ENCODE assay signal across 23 cellular contexts in the genomic region with DNA sequence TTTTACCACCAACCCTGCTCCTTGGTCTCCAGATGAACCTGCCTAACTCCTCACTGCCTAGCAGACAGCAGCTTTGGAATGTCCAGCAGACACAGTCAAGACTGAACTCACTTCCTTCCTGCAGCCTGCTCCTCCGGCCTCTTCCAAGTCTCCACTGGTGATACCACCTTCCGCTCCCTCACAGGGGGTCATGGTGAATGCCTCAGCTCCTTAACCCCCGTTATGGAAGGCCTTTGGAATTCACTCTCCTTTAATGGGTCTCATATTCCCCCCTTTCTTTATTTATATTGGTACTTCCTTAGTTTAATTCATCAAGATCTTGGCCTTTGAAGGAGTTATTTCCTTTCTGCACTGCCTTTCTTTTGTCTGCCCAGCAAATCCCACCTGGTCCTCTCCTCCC. TPM values are rescaled to one million over a fixed set of nuclear protein-coding genes. Genes with fewer than 3 reads are reported as not detected.
DNase-seq lines count a peak whose midpoint lies in the region; ATAC-seq, FAIRE-seq and TF ChIP-seq lines count a peak whose summit lies in the region.
"Had no signal": no experiment of that assay in that cellular context is flagged by ENCODE, and none has a peak within 500 bp of the region (broad histone marks: within the 10 kb centered on the region; RNA-seq: fewer than 3 reads in every experiment).

No MANE protein-coding gene starts in this region.

- CTCF ChIA-PET in HepG2 (lab: Yijun Ruan, JAX; ENCODE audit: low intra/inter-chr PET ratio, low total read pairs), result no interaction called here

- H3K4me2 ChIP-seq in HepG2 (ENCODE audit: low read depth, low read length), result no peak overlapping the region

- no peaks in the 10 kb centered on the region for H4K20me1 ChIP-seq in HepG2 (ENCODE audit: insufficient read depth, low read length)

- H3K4me1 ChIP-seq in liver (ENCODE audit: control insufficient read depth in 4 of 4, insufficient read depth in 4 of 4, low read length in 3 of 4), result peaks cover 2 to 14% (median 7%) of the 10 kb centered on the region in 4 donors
- no peaks in the 10 kb centered on the region for H3K4me1 ChIP-seq in HepG2 (ENCODE audit: insufficient read depth, low read length)
- H3K4me1 ChIP-seq: Caco-2 had no signal

- no peak for DNase-seq in HepG2 (ENCODE audit: low spot score)
- DNase-seq in MG63, result peak; percentile 26
- DNase-seq in dermis blood vessel endothelial cell, result peak; percentile 86
- peak; percentile 86 for DNase-seq in pulmonary artery endothelial cell (ENCODE audit: low read depth, low spot score)
- DNase-seq in DMS53 (lab: John Stamatoyannopoulos, UW), result no peak
- no peak for DNase-seq in retina
- no peak for DNase-seq in activated CD4-positive, CD25-positive, alpha-beta regulatory T cell treated with anti-CD3 and anti-CD28 coated beads, Interleukin-2, amount 50 U/mL, for 72 hours
- DNase-seq: Caco-2; CD4-positive, alpha-beta T cell; GM23248; KG1; NCI-H1417 treated with DMSO at 0.1 percent for 48 hours; NCI-H187 treated with DMSO at 0.1 percent for 48 hours; NCI-H2227 treated with DMSO at 0.1 percent for 48 hours; NCI-H510A treated with DMSO at 0.1 percent for 48 hours; NCI-H774 had no signal

- no peaks in the 10 kb centered on the region for H3K9me3 ChIP-seq in liver (ENCODE audit: control insufficient read depth in 4 of 4, low read length in 3 of 4)
- H3K9me3 ChIP-seq in HepG2 (ENCODE audit: low read length), result no peaks in the 10 kb centered on the region
- H3K9me3 ChIP-seq in MG63, result no peaks in the 10 kb centered on the region; the same call in 1 of the 2 replicates
- H3K9me3 ChIP-seq: Caco-2, HAP-1 had no signal

- POLR2A ChIA-PET in HepG2 (lab: Yijun Ruan, JAX), result no interaction called here

- in situ Hi-C loops in HepG2 (cut with HindIII; ENCODE audit: extremely low pct_ligation_motif_present, low pct_unique_long_range_greater_than_20kb), result no loop called here

- no peak for TF ChIP-seq CTCF in liver (IDR thresholded peaks at IDR 0.05; ENCODE audit: low read depth, low read length, missing input control)
- TF ChIP-seq CTCF in HepG2 (CRISPR knock-in tag; IDR thresholded peaks at IDR 0.05), result no peak

- FAIRE-seq in HepG2 (lab: Jason Lieb, UNC), result no peak
- FAIRE-seq: A204.1, GM12892, RCC 7860 had no signal

- no peaks in the 10 kb centered on the region for H3K79me2 ChIP-seq in HepG2 (ENCODE audit: insufficient read depth, low read length)

- H3K9ac ChIP-seq in liver (ENCODE audit: low read depth in 1 of 2, low read length in 2 of 2) (no peak overlapping the region), HepG2 (ENCODE audit: insufficient read depth, low read depth, low read length) (no peak overlapping the region)
- H3K9ac ChIP-seq: GM23248 had no signal

- no peak for ATAC-seq in HepG2
- ATAC-seq: Right ventricle myocardium inferior had no signal

- peak in 1 of 2 donors; percentile 6 for TF ChIP-seq RAD21 in liver (IDR thresholded peaks at IDR 0.05)
- no peak for TF ChIP-seq RAD21 in HepG2 (CRISPR knock-in tag; IDR thresholded peaks at IDR 0.05)

- H3K27ac ChIP-seq in liver (ENCODE audit: low read depth in 1 of 2, low read length in 2 of 2) (no peak overlapping the region), HepG2 (ENCODE audit: extremely low read length, insufficient read depth, low read length) (no peak overlapping the region)
- H3K27ac ChIP-seq: GM23248 had no signal

- no peak overlapping the region for H2AFZ ChIP-seq in HepG2 (ENCODE audit: low read length)
- H2AFZ ChIP-seq: GM23248 had no signal

- intact Hi-C loops in HepG2 (cut with micrococcal nuclease; ENCODE audit: unreplicated experiment), result loop anchor here (10.0 kb wide), 1 partner anchor 91 kb away; no protein-coding TSS in a partner anchor

- BruUV-seq in HepG2 (replicated peaks; lab: Mats Ljungman, UMichigan), result no TSS peak

- TF ChIP-seq POLR2A in HepG2 (IDR thresholded peaks at IDR 0.05; ENCODE audit: insufficient read depth in 1 of 2, low read depth in 2 of 2, low read length in 2 of 2), result no peak

- H3K36me3 ChIP-seq in liver (ENCODE audit: control insufficient read depth in 4 of 4, insufficient read depth in 3 of 4, low read depth in 1 of 4, low read length in 3 of 4) (no peaks in the 10 kb centered on the region), HepG2 (replicated peaks in 1 of 2; ENCODE audit: control insufficient read depth in 1 of 2, insufficient read depth in 2 of 2, low read length in 2 of 2) (no peaks in the 10 kb centered on the region), MG63 (no peaks in the 10 kb centered on the region)
- H3K36me3 ChIP-seq: HAP-1 had no signal

- 68% methylated on average over 3 of the region's 3 CpGs for WGBS in liver
- 40% methylated on average over 3 of the region's 3 CpGs for WGBS in HepG2 (ENCODE audit: low lambda C conversion rate)

- TF ChIP-seq EP300 in HepG2 (IDR thresholded peaks at IDR 0.05; ENCODE audit: low read depth in 2 of 2, low read length in 2 of 2) (no peak), HepG2 (CRISPR knock-in tag; IDR thresholded peaks at IDR 0.05; ENCODE audit: borderline replicate concordance) (no peak)

- peaks cover 0 to 5% (median 0%) of the 10 kb centered on the region in 4 donors for H3K27me3 ChIP-seq in liver (ENCODE audit: control insufficient read depth in 4 of 4, insufficient read depth in 4 of 4, low read length in 3 of 4)
- peaks cover 0 to 10% of the 10 kb centered on the region in 2 experiments; a peak in 2 of 5 replicates for H3K27me3 ChIP-seq in HepG2 (ENCODE audit: control insufficient read depth in 1 of 2, insufficient read depth in 2 of 2, low read length in 2 of 2)
- no peaks in the 10 kb centered on the region for H3K27me3 ChIP-seq in MG63

- H3K4me3 ChIP-seq in liver (ENCODE audit: low read depth in 1 of 3, low read length in 3 of 3) (no peak overlapping the region), HepG2 (replicated peaks in 1 of 3; ENCODE audit: insufficient read depth in 1 of 3, low read depth in 2 of 3, low read length in 3 of 3) (no peak overlapping the region), MG63 (no peak overlapping the region)
- H3K4me3 ChIP-seq: GM23248, HAP-1 had no signal

TF ChIP-seq in liver, 16 proteins besides CTCF, POLR2A, EP300 and RAD21:
- TF ChIP-seq FOXA1 (IDR thresholded peaks at IDR 0.05) (no peak), RXRA (IDR thresholded peaks at IDR 0.05) (peak in 1 of 2 donors; percentile 25), NR2F2 (IDR thresholded peaks at IDR 0.05) (peak; percentile 53)

TF ChIP-seq in HepG2, 621 proteins besides CTCF, POLR2A, EP300 and RAD21 (continues in another document):
- no peak for TF ChIP-seq GZF1 (CRISPR knock-in tag; IDR thresholded peaks at IDR 0.05)
- TF ChIP-seq RBFOX2 (IDR thresholded peaks at IDR 0.05; ENCODE audit: low read depth, low read length), result no peak
- TF ChIP-seq ZBTB3 (CRISPR knock-in tag; IDR thresholded peaks at IDR 0.05; ENCODE audit: borderline replicate concordance, low read depth), result no peak
- no peak for TF ChIP-seq ZNF737 (CRISPR knock-in tag; IDR thresholded peaks at IDR 0.05; ENCODE audit: borderline replicate concordance)
- no peak for TF ChIP-seq ATM (IDR thresholded peaks at IDR 0.05; ENCODE audit: borderline replicate concordance)
- TF ChIP-seq BRD4 (CRISPR knock-in tag; IDR thresholded peaks at IDR 0.05), result no peak
- TF ChIP-seq U2AF1 (optimal IDR thresholded peaks at IDR 0.05; ENCODE audit: low read depth, low read length), result no peak

RNA-seq across cellular contexts. Expression of a gene that starts 44.9 kb away (rescaled TPM):
- total RNA-seq in liver (10 to 100 TPM in 1 of 2 donors, 1 to 10 TPM in 1; 6.5 to 11.9 TPM), HepG2 (2016; rRNA removed; fragmentation: Illumina TruSeq; extraction: Trizol) (16.9 and 18.0 TPM in 2 replicates), dermis blood vessel endothelial cell (14.1 and 34.4 TPM in 2 replicates), pulmonary artery endothelial cell (21.0 and 24.6 TPM in 2 replicates)
- polyA plus RNA-seq in liver (10 to 100 TPM; 13.1 to 19.9 TPM), HepG2 (2011; rRNA removed) (12.5 and 12.7 TPM in 2 replicates)
- 30.1 and 34.6 TPM in 2 replicates for total RNA-seq in HepG2 (2016; cell fraction: cytosol; rRNA removed; fragmentation: Illumina TruSeq; extraction: Trizol; ENCODE audit: low read depth)
- 12.6 and 14.4 TPM in 2 replicates for total RNA-seq in HepG2 (2016; cell fraction: insoluble cytoplasmic fraction; rRNA removed; fragmentation: Illumina TruSeq; extraction: Trizol)
- total RNA-seq in HepG2 (2016; cell fraction: membrane; rRNA removed; fragmentation: Illumina TruSeq; extraction: Trizol), result 38.2 and 44.1 TPM in 2 replicates
- 8.3 and 10.0 TPM in 2 replicates for total RNA-seq in HepG2 (2016; cell fraction: nucleus; rRNA removed; fragmentation: Illumina TruSeq; extraction: Trizol)
- polyA plus RNA-seq in HepG2 (2011; cell fraction: cytosol; rRNA removed), result 6.1 and 9.4 TPM in 2 replicates
- polyA plus RNA-seq in HepG2 (2011; cell fraction: nucleus; rRNA removed), result 8.5 and 12.5 TPM in 2 replicates
- 7.3 and 8.5 TPM in 2 replicates for polyA plus RNA-seq in HepG2 (2012)
- 30.5 and 38.2 TPM in 2 replicates for polyA plus RNA-seq in HepG2 (2016; cell fraction: cytosol; fragmentation: Illumina TruSeq; extraction: Trizol; ENCODE audit: low read depth)
- polyA plus RNA-seq in HepG2 (2016; cell fraction: insoluble cytoplasmic fraction; fragmentation: Illumina TruSeq; extraction: Trizol; ENCODE audit: low read depth), result 13.8 and 16.9 TPM in 2 replicates
- 28.0 and 35.4 TPM in 2 replicates for polyA plus RNA-seq in HepG2 (2016; cell fraction: membrane; fragmentation: Illumina TruSeq; extraction: Trizol; ENCODE audit: low read depth)
- 19.3 and 22.0 TPM in 2 replicates for polyA plus RNA-seq in HepG2 (2016; cell fraction: nucleus; fragmentation: Illumina TruSeq; extraction: Trizol; ENCODE audit: insufficient read depth, low read depth)
- 2.9 and 3.6 TPM in 2 replicates for polyA minus RNA-seq in HepG2 (2011; rRNA and poly(A)+ RNA removed; ENCODE audit: low replicate concordance)
- polyA minus RNA-seq in HepG2 (2011; cell fraction: cytosol; rRNA and poly(A)+ RNA removed), result 1.5 and 1.6 TPM in 2 replicates
- polyA minus RNA-seq in HepG2 (2011; cell fraction: nucleus; rRNA and poly(A)+ RNA removed), result 4.0 and 4.4 TPM in 2 replicates
- 70.6 and 72.7 TPM in 2 replicates for total RNA-seq in MG63 (2014; rRNA removed; shearing (Covaris generic); ENCODE audit: low replicate concordance)
- total RNA-seq: OCI-LY7 had no signal

Comparison
In these comparisons a context has a peak if more than half of its experiments do, and no peak if none do; other contexts are left out.
1. DNase-seq: peak in MG63 (single experiment), dermis blood vessel endothelial cell (single experiment) and pulmonary artery endothelial cell (single experiment); none in HepG2 (single experiment), DMS53 (single experiment), retina (single experiment) and activated CD4-positive, CD25-positive, alpha-beta regulatory T cell treated with anti-CD3 and anti-CD28 coated beads, Interleukin-2, amount 50 U/mL, for 72 hours (single experiment).